Comparison of ENCODE assay signal across 24 cellular contexts in genomic region chr7:83824214-83824613, GRCh38.
DNase-seq lines count a peak whose midpoint lies in the region; ATAC-seq and TF ChIP-seq lines count a peak whose summit lies in the region.
"Had no signal": no experiment of that assay in that cellular context is flagged by ENCODE, and none has a peak within 500 bp of the region (broad histone marks: within the 10 kb centered on the region; RNA-seq: fewer than 3 reads in every experiment).

No MANE protein-coding gene starts in this region.

- H3K27ac ChIP-seq in foreskin keratinocyte (no peak overlapping the region), right cardiac atrium (ENCODE audit: low read length) (no peak overlapping the region)
- H3K27ac ChIP-seq: KMS-11, upper lobe of left lung had no signal

- in situ Hi-C loops in Caki2 (cut with HindIII; ENCODE audit: low pct_unique_long_range_greater_than_20kb, low sequenced_read_pairs) = no loop called here
- in situ Hi-C loops in astrocyte of the spinal cord (cut with HindIII; ENCODE audit: low sequenced_read_pairs) = no loop called here

- ATAC-seq in foreskin keratinocyte = peak; percentile 97
- ATAC-seq in GM21825 (IDR thresholded peaks at IDR 0.05; ENCODE audit: unreplicated experiment) = no peak
- no peak for ATAC-seq in GM18519 (IDR thresholded peaks at IDR 0.05; ENCODE audit: low FRiP score, unreplicated experiment)
- no peak for ATAC-seq in right cardiac atrium
- no peak for ATAC-seq in GM18870 (IDR thresholded peaks at IDR 0.05; ENCODE audit: unreplicated experiment)
- ATAC-seq: left cardiac atrium had no signal

- intact Hi-C loops in right cardiac atrium (cut with DNase I) = no loop called here

- H3K4me3 ChIP-seq in astrocyte of the spinal cord (ENCODE audit: low read depth, low read length) (no peak overlapping the region), right cardiac atrium (ENCODE audit: low read length) (no peak overlapping the region)
- H3K4me3 ChIP-seq: upper lobe of left lung had no signal

- H3K4me1 ChIP-seq in foreskin keratinocyte (peaks cover 12% of the 10 kb centered on the region), right cardiac atrium (ENCODE audit: control insufficient read depth, insufficient read depth, low read length) (no peaks in the 10 kb centered on the region)
- H3K4me1 ChIP-seq: upper lobe of left lung had no signal

- 71% methylated on average over 2 of the region's 2 CpGs for WGBS in right cardiac atrium

- TF ChIP-seq CTCF in astrocyte of the spinal cord (IDR thresholded peaks at IDR 0.05; ENCODE audit: low read depth, low read length) (no peak), foreskin keratinocyte (conservative IDR thresholded peaks at IDR 0.05) (no peak)

- H3K9me3 ChIP-seq in right cardiac atrium (ENCODE audit: control insufficient read depth, low read length) = no peaks in the 10 kb centered on the region
- H3K9me3 ChIP-seq: upper lobe of left lung had no signal

- no peaks in the 10 kb centered on the region for H3K27me3 ChIP-seq in foreskin keratinocyte
- no peaks in the 10 kb centered on the region for H3K27me3 ChIP-seq in right cardiac atrium (ENCODE audit: control insufficient read depth, insufficient read depth)
- H3K27me3 ChIP-seq: upper lobe of left lung had no signal

- DNase-seq in Caki2 (ENCODE audit: low read depth) (peak; percentile 6), HT1080 (ENCODE audit: low read depth) (peak; percentile 56), astrocyte of the spinal cord (ENCODE audit: low read depth, low spot score) (peak; percentile 57), foreskin keratinocyte (peak; percentile 26 to 61), right cardiac atrium (no peak)
- DNase-seq: activated naive CD4-positive, alpha-beta T cell treated with Interleukin-2 at 50 U/mL for 16 hours; activated T-cell treated with anti-CD3 and anti-CD28 coated beads, Interleukin-2, amount 50 U/mL, for 1 hour; amygdala; central memory CD4-positive, alpha-beta T cell; erythroblast; left cardiac atrium; mesendoderm; naive B cell; NCI-H1694 treated with DMSO at 0.1 percent for 48 hours; OCI-M1; SIG-M5; stimulated activated CD4-positive, alpha-beta T cell treated with anti-CD3 and anti-CD28 coated beads, Interleukin-12 subunit alpha, Interleukin-12 subunit beta, amount 100 ng/mL, for 4 hours; stimulated activated CD4-positive, alpha-beta T cell treated with anti-CD3 and anti-CD28 coated beads, Interleukin-4, amount 100 ng/mL, for 4 hours; T-helper 1 cell; upper lobe of left lung had no signal

Comparison
In these comparisons a context has a peak if more than half of its experiments do, and no peak if none do; other contexts are left out.
1. DNase-seq: peak in Caki2 (single experiment), HT1080 (single experiment), astrocyte of the spinal cord (single experiment) and foreskin keratinocyte (2 of 2); none in right cardiac atrium (0 of 3).